24 cellular contexts compared by ENCODE assay signal in the genomic region with DNA sequence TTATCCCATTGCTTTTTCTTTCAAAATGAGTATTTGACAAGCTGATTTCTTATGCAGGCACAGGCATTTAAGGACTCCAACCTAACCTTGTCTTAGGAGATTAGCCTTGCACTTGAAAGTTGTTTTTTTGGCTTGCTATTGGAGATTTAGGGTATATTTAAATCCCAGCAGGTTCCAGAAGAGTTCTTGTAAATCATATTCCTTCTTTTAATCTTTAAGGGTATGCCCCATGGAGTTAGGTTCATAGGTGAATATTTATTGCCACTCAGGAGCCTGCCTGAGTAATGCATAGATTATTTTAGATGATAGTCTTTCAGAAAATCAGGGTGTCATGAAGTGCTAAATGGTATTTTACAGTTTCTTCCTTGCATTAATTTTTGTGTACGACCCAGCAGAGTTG.
A peak's percentile ranks its signal among the peaks of the same experiment; 100 is the strongest.
DNase-seq lines count a peak whose midpoint lies in the region; ATAC-seq, FAIRE-seq and TF ChIP-seq lines count a peak whose summit lies in the region.
"Had no signal": no experiment of that assay in that cellular context is flagged by ENCODE, and none has a peak within 500 bp of the region (broad histone marks: within the 10 kb centered on the region; RNA-seq: fewer than 3 reads in every experiment).

No MANE protein-coding gene starts in this region.

- H3K9me3 Mint-ChIP-seq in type B pancreatic cell = peaks cover 6% of the 10 kb centered on the region
- H3K9me3 Mint-ChIP-seq: GM23338, H9 had no signal

- peaks cover 21% of the 10 kb centered on the region for H3K4me1 ChIP-seq in left ventricle myocardium inferior
- peaks cover 0 to 23% of the 10 kb centered on the region in 2 donors for H3K4me1 ChIP-seq in ascending aorta
- H3K4me1 ChIP-seq in small intestine (ENCODE audit: control insufficient read depth in 2 of 2, insufficient read depth in 1 of 2, low read depth in 1 of 2, low read length in 1 of 2) = no peaks in the 10 kb centered on the region
- H3K4me1 ChIP-seq: BLaER1, Caco-2 had no signal

- DNase-seq in left ventricle myocardium inferior (no peak), Right ventricle myocardium superior (no peak), ascending aorta (ENCODE audit: low spot score in 2 of 2) (no peak), small intestine (peak; percentile 13), type B pancreatic cell (ENCODE audit: extremely low spot score, unreplicated experiment) (no peak), MG63 (no peak)
- DNase-seq in activated CD4-positive, alpha-beta T cell treated with anti-CD3 and anti-CD28 coated beads, Interleukin-2, amount 50 U/mL, for 48 hours = no peak
- DNase-seq: Caco-2; CD4-positive, CD25-positive, alpha-beta regulatory T cell; CD8-positive, alpha-beta T cell; DMS153; DND-41; GDM1; H9 had no signal

- H3K4me3 Mint-ChIP-seq in type B pancreatic cell = no peak overlapping the region
- H3K4me3 Mint-ChIP-seq: B cell; CD4-positive, CD25-positive, alpha-beta regulatory T cell; CD8-positive, alpha-beta T cell; GM23338; H9 had no signal

- H3K27me3 Mint-ChIP-seq in type B pancreatic cell = no peaks in the 10 kb centered on the region
- H3K27me3 Mint-ChIP-seq: B cell; CD4-positive, CD25-positive, alpha-beta regulatory T cell had no signal

- ATAC-seq in Right ventricle myocardium superior (ENCODE audit: poor library complexity) (no peak), esophagus mucosa (no peak)
- ATAC-seq: CD8-positive, alpha-beta T cell; GM12878; GM23338; HCT116 had no signal

- peaks cover 26% of the 10 kb centered on the region for H3K36me3 Mint-ChIP-seq in type B pancreatic cell

- peak overlapping the region; percentile 70 for H3K27ac ChIP-seq in left ventricle myocardium inferior (replicated peaks)
- H3K27ac ChIP-seq in ascending aorta = peak overlapping the region; percentile 9 to 75
- no peak overlapping the region for H3K27ac ChIP-seq in small intestine (ENCODE audit: low read depth in 1 of 2, low read length in 1 of 2)
- H3K27ac ChIP-seq: 22Rv1, BLaER1, C4-2B had no signal

- intact Hi-C loops in left ventricle myocardium inferior (cut with micrococcal nuclease) (no loop called here), Right ventricle myocardium superior (cut with DNase I) (no loop called here), ascending aorta (cut with DNase I) (no loop called here)

- no peaks in the 10 kb centered on the region for H3K36me3 ChIP-seq in left ventricle myocardium inferior
- no peaks in the 10 kb centered on the region for H3K36me3 ChIP-seq in ascending aorta
- H3K36me3 ChIP-seq in small intestine (ENCODE audit: control insufficient read depth in 2 of 2, insufficient read depth in 2 of 2, low read length in 2 of 2) = peaks cover 0 to 7% of the 10 kb centered on the region in 2 donors
- no peaks in the 10 kb centered on the region for H3K36me3 ChIP-seq in MG63
- H3K36me3 ChIP-seq: BLaER1 had no signal

- FAIRE-seq in small intestine (lab: Jason Lieb, UNC) = no peak
- FAIRE-seq: A204.1, GM12878, GM18507 had no signal

- WGBS in small intestine, 3 donors = 74 to 81% (median 79%) methylated on average over 1 of the region's 1 CpG

- TF ChIP-seq CTCF in left ventricle myocardium inferior (IDR thresholded peaks at IDR 0.05; ENCODE audit: borderline replicate concordance) = no peak
- no peak for TF ChIP-seq CTCF in ascending aorta (IDR thresholded peaks at IDR 0.05)
- TF ChIP-seq CTCF in type B pancreatic cell (conservative IDR thresholded peaks at IDR 0.05) = no peak

- H3K4me1 Mint-ChIP-seq in type B pancreatic cell (ENCODE audit: unreplicated experiment) = peaks cover 23% of the 10 kb centered on the region
- H3K4me1 Mint-ChIP-seq: B cell had no signal

- H3K27me3 ChIP-seq in left ventricle myocardium inferior (ENCODE audit: low read depth) = no peaks in the 10 kb centered on the region
- H3K27me3 ChIP-seq in ascending aorta = no peaks in the 10 kb centered on the region
- H3K27me3 ChIP-seq in small intestine (ENCODE audit: control insufficient read depth in 2 of 2, insufficient read depth in 2 of 2, low read length in 2 of 2) = no peaks in the 10 kb centered on the region
- no peaks in the 10 kb centered on the region for H3K27me3 ChIP-seq in MG63
- H3K27me3 ChIP-seq: BLaER1 had no signal

- H3K9me3 ChIP-seq in left ventricle myocardium inferior (replicated peaks) (no peaks in the 10 kb centered on the region), ascending aorta (no peaks in the 10 kb centered on the region), small intestine (ENCODE audit: control insufficient read depth, low read depth) (no peaks in the 10 kb centered on the region), MG63 (no peaks in the 10 kb centered on the region)
- H3K9me3 ChIP-seq: BLaER1, Caco-2 had no signal

- H3K4me3 ChIP-seq in left ventricle myocardium inferior = no peak overlapping the region
- H3K4me3 ChIP-seq in ascending aorta = no peak overlapping the region
- no peak overlapping the region for H3K4me3 ChIP-seq in small intestine (ENCODE audit: low read depth in 1 of 2, low read length in 2 of 2)
- no peak overlapping the region for H3K4me3 ChIP-seq in MG63
- H3K4me3 ChIP-seq: BLaER1, GM12878, GM23338 had no signal

- H3K27ac Mint-ChIP-seq in type B pancreatic cell = peak overlapping the region; percentile 5
- H3K27ac Mint-ChIP-seq: B cell; CD4-positive, CD25-positive, alpha-beta regulatory T cell; CD8-positive, alpha-beta T cell; GM23338; H9 had no signal

Comparison
In these comparisons a context has a peak if more than half of its experiments do, and no peak if none do; other contexts are left out.
1. H3K27ac ChIP-seq: peak in left ventricle myocardium inferior (single experiment) and ascending aorta (2 of 2); none in small intestine (0 of 2).